Comparison of ENCODE assay signal across 8 cellular contexts in the genomic region with DNA sequence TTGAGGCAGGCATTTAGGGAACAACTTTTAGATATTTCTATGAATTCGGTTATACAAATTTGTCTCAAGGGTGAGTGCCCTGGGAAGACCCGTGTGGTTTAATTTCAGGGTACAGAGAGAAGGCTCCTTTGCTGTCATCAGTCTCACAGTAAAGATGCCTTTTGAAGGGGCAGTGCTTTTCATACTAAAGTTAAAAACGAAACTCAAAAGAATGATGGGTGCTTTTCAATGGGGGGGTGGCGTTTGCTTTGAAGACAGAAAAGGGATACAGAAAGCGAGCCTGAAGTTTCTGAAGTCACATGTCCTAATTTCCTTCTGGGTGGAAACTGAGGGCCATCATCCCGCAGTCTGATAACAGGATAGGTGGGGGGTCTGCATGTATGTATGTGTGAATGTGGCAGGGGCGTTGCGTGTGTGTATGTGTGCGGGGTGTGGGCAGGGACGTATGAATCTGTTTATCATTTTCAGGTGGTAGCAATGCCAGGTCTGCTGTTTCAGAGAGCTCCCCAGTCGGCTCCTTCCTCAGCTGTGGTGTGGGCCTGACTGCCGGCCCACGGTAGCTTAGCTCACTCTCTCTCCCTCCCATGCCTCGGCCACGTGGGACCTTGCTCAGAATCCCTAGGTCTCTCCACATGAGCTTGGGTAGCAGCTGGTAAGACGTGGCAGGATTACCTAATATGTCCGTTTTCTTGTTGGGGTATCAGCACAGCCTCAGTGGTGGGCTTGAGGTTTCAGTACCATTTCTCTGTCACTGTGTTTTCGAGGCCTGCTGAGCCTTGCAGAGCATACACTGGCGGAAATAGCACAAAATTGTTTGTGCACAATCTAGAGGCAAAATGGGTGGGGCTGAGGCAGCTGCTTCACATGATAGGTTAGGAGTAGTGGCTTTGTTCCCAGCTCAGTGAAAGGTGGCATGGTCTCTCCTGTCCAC. TPM values are rescaled to one million over a fixed set of nuclear protein-coding genes. Genes with fewer than 3 reads are reported as not detected.
DNase-seq lines count a peak whose midpoint lies in the region; ATAC-seq lines count a peak whose summit lies in the region.

No MANE protein-coding gene starts in this region.

- no peak overlapping the region for H3K18ac ChIP-seq in trophoblast cell (ENCODE audit: low read length)

- H3K36me3 ChIP-seq in trophoblast cell (ENCODE audit: control insufficient read depth in 1 of 2, insufficient read depth in 2 of 2, low read length in 2 of 2) = no peaks in the 10 kb centered on the region

- no peak overlapping the region for H2BK120ac ChIP-seq in trophoblast cell (ENCODE audit: insufficient read depth, low read length, poor library complexity)

- peak; percentile 45 for ATAC-seq in GM18511 (IDR thresholded peaks at IDR 0.05; ENCODE audit: unreplicated experiment)
- ATAC-seq in HG03342 (IDR thresholded peaks at IDR 0.05; ENCODE audit: unreplicated experiment) = peak; percentile 35
- ATAC-seq in HG03571 (IDR thresholded peaks at IDR 0.05; ENCODE audit: unreplicated experiment) = no peak

- H2BK5ac ChIP-seq in trophoblast cell (ENCODE audit: low read depth, low read length, poor library complexity) = no peak overlapping the region

- no peak overlapping the region for H2AFZ ChIP-seq in trophoblast cell (ENCODE audit: insufficient read depth, low read length, poor library complexity)

- H3K9me3 Mint-ChIP-seq in activated T-helper 2 cell treated with anti-CD3 and anti-CD28 coated beads, Interferon-gamma antibody, Interleukin-2, Interleukin-4, amounts not matched to agents 10 μg/mL and 5 μg/mL and 100 μg/mL, durations not matched to agents 14 hours and 24 hours and 36 hours = no peaks in the 10 kb centered on the region

- H3K4ac ChIP-seq in trophoblast cell (ENCODE audit: low read depth, low read length) = no peak overlapping the region

- H3K14ac ChIP-seq in trophoblast cell (ENCODE audit: low read length) = no peak overlapping the region

- no peak overlapping the region for H2AK5ac ChIP-seq in trophoblast cell (ENCODE audit: low read length)

- H3K27me3 ChIP-seq in trophoblast cell (ENCODE audit: insufficient read depth, low read length) = no peaks in the 10 kb centered on the region

- H3K4me1 ChIP-seq in trophoblast cell (ENCODE audit: control insufficient read depth in 1 of 2, insufficient read depth in 2 of 2, low read length in 2 of 2) = peaks cover 11 to 19% of the 10 kb centered on the region in 2 experiments

- no peak overlapping the region for H3K4me2 ChIP-seq in trophoblast cell (ENCODE audit: low read length)

- no CpG with 5 or more reads among the region's 19 CpGs for WGBS in trophoblast cell (ENCODE audit: extremely low coverage, insufficient coverage, insufficient read length)

- H3K9ac ChIP-seq in trophoblast cell (ENCODE audit: low read length) = no peak overlapping the region

- intact Hi-C loops in activated T-helper 2 cell treated with anti-CD3 and anti-CD28 coated beads, Interferon-gamma antibody, Interleukin-2, Interleukin-4, amounts not matched to agents 10 μg/mL and 5 μg/mL and 100 μg/mL, durations not matched to agents 14 hours and 24 hours and 36 hours (cut with micrococcal nuclease) = loop anchor here (2.0 to 5.0 kb wide), 2 partner anchors 32 to 115 kb away; partner anchors contain the start of gene ARHGAP25

- peak; percentile 46 for DNase-seq in activated T-helper 2 cell treated with anti-CD3 and anti-CD28 coated beads, Interferon-gamma antibody, Interleukin-2, Interleukin-4, amounts not matched to agents 10 μg/mL and 5 μg/mL and 100 μg/mL, durations not matched to agents 14 hours and 24 hours and 36 hours (ENCODE audit: low spot score)
- DNase-seq in trophoblast cell (no peak), mucosa of gallbladder (ENCODE audit: low spot score) (no peak), GDM1 (lab: John Stamatoyannopoulos, UW) (no peak), COR-L47 (lab: John Stamatoyannopoulos, UW) (no peak)

- H3K27me3 Mint-ChIP-seq in activated T-helper 2 cell treated with anti-CD3 and anti-CD28 coated beads, Interferon-gamma antibody, Interleukin-2, Interleukin-4, amounts not matched to agents 10 μg/mL and 5 μg/mL and 100 μg/mL, durations not matched to agents 14 hours and 24 hours and 36 hours (ENCODE audit: low read depth) = no peaks in the 10 kb centered on the region

- H3K79me1 ChIP-seq in trophoblast cell (ENCODE audit: low read length) = no peaks in the 10 kb centered on the region

- H3K79me2 ChIP-seq in trophoblast cell (ENCODE audit: control insufficient read depth, insufficient read depth, low read length, poor library complexity) = no peaks in the 10 kb centered on the region

- no peaks in the 10 kb centered on the region for H3K9me3 ChIP-seq in trophoblast cell (ENCODE audit: insufficient read depth, low read depth, low read length)

- peak overlapping the region; percentile 22 for H4K91ac ChIP-seq in trophoblast cell (ENCODE audit: low read depth, low read length)

- peak overlapping the region; percentile 93 for H3K27ac Mint-ChIP-seq in activated T-helper 2 cell treated with anti-CD3 and anti-CD28 coated beads, Interferon-gamma antibody, Interleukin-2, Interleukin-4, amounts not matched to agents 10 μg/mL and 5 μg/mL and 100 μg/mL, durations not matched to agents 14 hours and 24 hours and 36 hours

- H3K4me1 Mint-ChIP-seq in activated T-helper 2 cell treated with anti-CD3 and anti-CD28 coated beads, Interferon-gamma antibody, Interleukin-2, Interleukin-4, amounts not matched to agents 10 μg/mL and 5 μg/mL and 100 μg/mL, durations not matched to agents 14 hours and 24 hours and 36 hours (ENCODE audit: low read depth) = peaks cover 91% of the 10 kb centered on the region

- peaks cover 24% of the 10 kb centered on the region for H3K36me3 Mint-ChIP-seq in activated T-helper 2 cell treated with anti-CD3 and anti-CD28 coated beads, Interferon-gamma antibody, Interleukin-2, Interleukin-4, amounts not matched to agents 10 μg/mL and 5 μg/mL and 100 μg/mL, durations not matched to agents 14 hours and 24 hours and 36 hours (ENCODE audit: low read depth)

- H4K8ac ChIP-seq in trophoblast cell (ENCODE audit: low read depth, low read length) = no peak overlapping the region

- no peak overlapping the region for H3K4me3 ChIP-seq in trophoblast cell (ENCODE audit: low read depth, low read length)

- no peak overlapping the region for H3K23ac ChIP-seq in trophoblast cell (ENCODE audit: low read length)

- H3K27ac ChIP-seq in trophoblast cell (ENCODE audit: low read depth, low read length) = no peak overlapping the region

- peak overlapping the region; percentile 68 for H3K4me3 Mint-ChIP-seq in activated T-helper 2 cell treated with anti-CD3 and anti-CD28 coated beads, Interferon-gamma antibody, Interleukin-2, Interleukin-4, amounts not matched to agents 10 μg/mL and 5 μg/mL and 100 μg/mL, durations not matched to agents 14 hours and 24 hours and 36 hours (ENCODE audit: low read depth)

- peak overlapping the region; percentile 60 for H2BK12ac ChIP-seq in trophoblast cell (ENCODE audit: low read length)

- H4K12ac ChIP-seq in trophoblast cell (ENCODE audit: low read depth, low read length) = no peak overlapping the region

RNA-seq across cellular contexts. Expression of gene ARHGAP25, which starts 32.7 kb away (rescaled TPM):
- 39.9 and 41.3 TPM in 2 replicates for total RNA-seq in activated T-helper 2 cell treated with anti-CD3 and anti-CD28 coated beads, Interferon-gamma antibody, Interleukin-2, Interleukin-4, amounts not matched to agents 10 μg/mL and 5 μg/mL and 100 μg/mL, durations not matched to agents 14 hours and 24 hours and 36 hours
- 0.60 and 0.64 TPM in 2 replicates for polyA plus RNA-seq in trophoblast cell (2013)
- 12.6 TPM for total RNA-seq in mucosa of gallbladder
